In the genomic region with DNA sequence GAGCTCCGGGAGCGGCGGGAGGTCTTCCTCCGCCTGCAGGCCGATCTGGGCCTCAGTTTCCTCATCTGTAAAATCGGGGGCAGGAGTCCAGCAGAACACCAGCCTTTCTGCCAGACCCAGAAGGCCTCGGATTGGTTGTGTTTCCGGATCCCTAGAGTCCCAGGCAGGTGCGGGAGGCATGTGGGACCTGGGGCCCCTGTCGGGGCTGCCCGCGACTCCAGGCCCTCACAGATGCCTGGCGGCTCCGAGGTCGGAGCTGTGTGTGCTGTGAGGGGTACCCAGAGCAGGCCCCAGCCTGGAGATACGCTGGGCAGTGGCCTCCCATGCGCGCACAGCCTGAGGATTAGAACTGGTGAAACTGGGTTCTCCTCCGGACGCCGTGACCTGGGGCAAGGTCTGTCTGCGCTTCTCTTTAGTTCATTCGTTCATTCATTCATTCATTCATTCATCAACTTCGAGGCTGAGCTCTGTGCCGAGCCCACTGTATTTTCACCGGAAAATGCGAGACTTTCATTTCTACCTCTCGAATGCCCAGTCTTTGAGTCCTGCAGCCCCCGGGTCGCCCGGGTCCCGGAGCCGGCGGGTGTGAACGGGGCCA, we compare ENCODE assay signal across 9 cellular contexts. TPM values are rescaled to one million over a fixed set of nuclear protein-coding genes. Genes with fewer than 3 reads are reported as not detected.
DNase-seq lines count a peak whose midpoint lies in the region; ATAC-seq, FAIRE-seq and TF ChIP-seq lines count a peak whose summit lies in the region.
"Had no signal": no experiment of that assay in that cellular context is flagged by ENCODE, and none has a peak within 500 bp of the region (broad histone marks: within the 10 kb centered on the region; RNA-seq: fewer than 3 reads in every experiment).

No MANE protein-coding gene starts in this region.

- H3K4me3 ChIP-seq in GM08714 (ENCODE audit: low read length) (peak overlapping the region; percentile 35; the same call in 1 of the 2 replicates), fibroblast of the aortic adventitia (ENCODE audit: low read depth, low read length) (peak overlapping the region; percentile 54), retinal pigment epithelial cell (ENCODE audit: low read length) (peak overlapping the region; percentile 41)

- H3K27ac Mint-ChIP-seq in T-helper 17 cell = no peak overlapping the region

- TF ChIP-seq CTCF in fibroblast of the aortic adventitia (IDR thresholded peaks at IDR 0.05; ENCODE audit: insufficient read depth, low read length) (no peak), retinal pigment epithelial cell (conservative IDR thresholded peaks at IDR 0.05; ENCODE audit: low read depth, low read length) (no peak)

- DNase-seq in T-helper 17 cell (no peak), fibroblast of the aortic adventitia (ENCODE audit: low read depth) (no peak), retinal pigment epithelial cell (ENCODE audit: low read depth) (no peak), Ammon's horn (ENCODE audit: low spot score) (no peak), GM12892 (ENCODE audit: insufficient read length) (no peak), NCI-H524 (lab: John Stamatoyannopoulos, UW) (no peak), nucleus accumbens (lab: John Stamatoyannopoulos, UW) (no peak)

- H3K9me3 ChIP-seq in T-helper 17 cell (ENCODE audit: control insufficient read depth, low read length, poor library complexity, severe bottlenecking) = no peaks in the 10 kb centered on the region
- H3K9me3 ChIP-seq: adrenal gland had no signal

- H3K27me3 Mint-ChIP-seq in T-helper 17 cell = peaks cover 22% of the 10 kb centered on the region

- no peak for FAIRE-seq in GM12892 (lab: Jason Lieb, UNC)

- no peak for TF ChIP-seq POLR2A in GM12892 (IDR thresholded peaks at IDR 0.05; ENCODE audit: low read depth, low read length)

- peak overlapping the region; percentile 69 for H3K4me3 Mint-ChIP-seq in T-helper 17 cell

- no peaks in the 10 kb centered on the region for H3K36me3 Mint-ChIP-seq in T-helper 17 cell (ENCODE audit: low read depth)

- H3K4me1 Mint-ChIP-seq in T-helper 17 cell = peaks cover 2% of the 10 kb centered on the region

- no peak for ATAC-seq in T-helper 17 cell

RNA-seq across cellular contexts. Expression of gene FLRT1, which starts 24.6 kb away (rescaled TPM):
- not detected for total RNA-seq in T-helper 17 cell
- total RNA-seq in fibroblast of the aortic adventitia (ENCODE audit: low replicate concordance) = 0.18 TPM in 1 of 2 replicates, not detected in the other
- polyA plus RNA-seq in GM12892 (2012; ENCODE audit: missing spikeins) = 0.06 TPM
